Comparison of ENCODE assay signal across 8 cellular contexts in genomic region chr16:3129137-3130131, GRCh38. TPM values are rescaled to one million over a fixed set of nuclear protein-coding genes. Genes with fewer than 3 reads are reported as not detected.
DNase-seq lines count a peak whose midpoint lies in the region; ATAC-seq and TF ChIP-seq lines count a peak whose summit lies in the region.

No MANE protein-coding gene starts in this region.

- H3K9me3 ChIP-seq in ectodermal cell (ENCODE audit: control insufficient read depth, low read length) = no peaks in the 10 kb centered on the region

- H3K79me2 ChIP-seq in mesendoderm (ENCODE audit: control insufficient read depth, insufficient read depth, low read length) = peaks cover 11% of the 10 kb centered on the region

- H2BK120ac ChIP-seq in mesendoderm (ENCODE audit: low read depth, low read length) = no peak overlapping the region

- peak; percentile 39 for ATAC-seq in HG03469 (IDR thresholded peaks at IDR 0.05; ENCODE audit: unreplicated experiment)

- WGBS in ectodermal cell, 2 experiments = 59 to 60% methylated on average over 28 of the region's 28 CpGs
- no CpG with 5 or more reads among the region's 28 CpGs for WGBS in mesendoderm (ENCODE audit: extremely low coverage, insufficient coverage, low lambda C conversion rate)

- H3K4me1 ChIP-seq in ectodermal cell (ENCODE audit: control insufficient read depth, insufficient read depth, low read length) (no peaks in the 10 kb centered on the region), mesendoderm (ENCODE audit: control insufficient read depth, low read depth, low read length) (peaks cover 2% of the 10 kb centered on the region)

- TF ChIP-seq CTCF in GM10266 (IDR thresholded peaks at IDR 0.05; ENCODE audit: control insufficient read depth, insufficient read depth, low read depth, missing control alignments) = peak; percentile 94

- H3K27me3 ChIP-seq in ectodermal cell (ENCODE audit: control insufficient read depth, insufficient read depth, low read length, poor library complexity, severe bottlenecking) = no peaks in the 10 kb centered on the region
- H3K27me3 ChIP-seq in mesendoderm (ENCODE audit: insufficient read depth, low read length, poor library complexity) = no peaks in the 10 kb centered on the region

- H3K23ac ChIP-seq in mesendoderm (ENCODE audit: low read length) = no peak overlapping the region

- H3K56ac ChIP-seq in mesendoderm (ENCODE audit: low read length) = peak overlapping the region; percentile 11

- peak overlapping the region; percentile 5 for H3K4me3 ChIP-seq in ectodermal cell (ENCODE audit: insufficient read depth, low read depth, low read length)
- no peak overlapping the region for H3K4me3 ChIP-seq in mesendoderm (ENCODE audit: low read length)

- no peak overlapping the region for H4K8ac ChIP-seq in mesendoderm (ENCODE audit: low read depth, low read length)

- H3K36me3 ChIP-seq in ectodermal cell (ENCODE audit: control insufficient read depth, insufficient read depth, low read length) (no peaks in the 10 kb centered on the region), mesendoderm (ENCODE audit: control insufficient read depth, insufficient read depth, low read length) (peaks cover 2% of the 10 kb centered on the region)

- H3K4me2 ChIP-seq in mesendoderm (ENCODE audit: low read length) = no peak overlapping the region

- no peak overlapping the region for H4K5ac ChIP-seq in mesendoderm (ENCODE audit: low read length)

- peaks cover 4% of the 10 kb centered on the region for H3K79me1 ChIP-seq in mesendoderm (ENCODE audit: low read length)

- no peak overlapping the region for H3K18ac ChIP-seq in mesendoderm (ENCODE audit: low read length)

- H2BK15ac ChIP-seq in mesendoderm (replicated peaks; ENCODE audit: low read depth) = no peak overlapping the region

- peak overlapping the region; percentile 30 for H3K9ac ChIP-seq in mesendoderm (ENCODE audit: low read length)

- DNase-seq in GM10266 (ENCODE audit: extremely low spot score) (no peak), NCI-H82 (lab: John Stamatoyannopoulos, UW) (peak; percentile 90), mesendoderm (peak; percentile 91), GM19240 (ENCODE audit: insufficient read length, low spot score) (no peak)
- DNase-seq in activated CD4-positive, alpha-beta T cell treated with anti-CD3 and anti-CD28 coated beads, Interleukin-2, amount 50 U/mL, for 48 hours = peak; percentile 68 to 77
- DNase-seq in stimulated activated CD8-positive, alpha-beta memory T cell treated with anti-CD3 and anti-CD28 coated beads, Interleukin-15, amount 100 ng/mL, for 4 hours (ENCODE audit: low read depth in 2 of 2) = peak; percentile 45 to 63

- H3K27ac ChIP-seq in ectodermal cell (ENCODE audit: insufficient read depth, low read depth, low read length, poor library complexity, severe bottlenecking) (peak overlapping the region; percentile 6), mesendoderm (ENCODE audit: low read depth, low read length) (no peak overlapping the region)

- no peak overlapping the region for H2AK5ac ChIP-seq in mesendoderm (ENCODE audit: low read length)

- H2BK5ac ChIP-seq in mesendoderm (ENCODE audit: low read length) = no peak overlapping the region

- no peak overlapping the region for H3K4ac ChIP-seq in mesendoderm (ENCODE audit: low read depth, low read length)

RNA-seq across cellular contexts. Expression of gene ZNF213, which starts 5.4 kb away (rescaled TPM):
- polyA plus RNA-seq in ectodermal cell (2013, experiment 1 of 4) = 9.6 TPM
- 8.5 TPM for polyA plus RNA-seq in ectodermal cell (2013, experiment 2 of 4)
- polyA plus RNA-seq in ectodermal cell (2013, experiment 3 of 4) = 8.9 TPM
- 9.2 TPM for polyA plus RNA-seq in ectodermal cell (2013, experiment 4 of 4)
- polyA plus RNA-seq in mesendoderm (2013, experiment 1 of 2) = 4.3 TPM
- 4.6 TPM for polyA plus RNA-seq in mesendoderm (2013, experiment 2 of 2)

RNA-seq across cellular contexts. Expression of gene ZNF205, which starts 17.0 kb away (rescaled TPM):
- polyA plus RNA-seq in ectodermal cell (2013, experiment 1 of 4) = 19.7 TPM
- 19.5 TPM for polyA plus RNA-seq in ectodermal cell (2013, experiment 2 of 4)
- polyA plus RNA-seq in ectodermal cell (2013, experiment 3 of 4) = 16.9 TPM
- 17.8 TPM for polyA plus RNA-seq in ectodermal cell (2013, experiment 4 of 4)
- 9.9 TPM for polyA plus RNA-seq in mesendoderm (2013, experiment 1 of 2)
- 9.8 TPM for polyA plus RNA-seq in mesendoderm (2013, experiment 2 of 2)

RNA-seq across cellular contexts. Expression of gene ZSCAN10, which starts 30.3 kb away (rescaled TPM):
- polyA plus RNA-seq in ectodermal cell (2013, experiment 1 of 4) = 8.9 TPM
- polyA plus RNA-seq in ectodermal cell (2013, experiment 2 of 4) = 8.2 TPM
- 9.5 TPM for polyA plus RNA-seq in ectodermal cell (2013, experiment 3 of 4)
- polyA plus RNA-seq in ectodermal cell (2013, experiment 4 of 4) = 10.3 TPM
- polyA plus RNA-seq in mesendoderm (2013, experiment 1 of 2) = 102 TPM
- polyA plus RNA-seq in mesendoderm (2013, experiment 2 of 2) = 104 TPM

RNA-seq across cellular contexts. Expression of gene OR1F1, which starts 58.6 kb away (rescaled TPM):
- polyA plus RNA-seq in ectodermal cell (2013, experiment 1 of 4) = not detected
- polyA plus RNA-seq in ectodermal cell (2013, experiment 2 of 4) = not detected
- polyA plus RNA-seq in ectodermal cell (2013, experiment 3 of 4) = not detected
- polyA plus RNA-seq in ectodermal cell (2013, experiment 4 of 4) = not detected
- polyA plus RNA-seq in mesendoderm (2013, experiment 1 of 2) = 0.25 TPM
- 0.11 TPM for polyA plus RNA-seq in mesendoderm (2013, experiment 2 of 2)

Comparison
In these comparisons a context has a peak if more than half of its experiments do, and no peak if none do; other contexts are left out.
1. DNase-seq: peak in NCI-H82 (single experiment), activated CD4-positive, alpha-beta T cell treated with anti-CD3 and anti-CD28 coated beads, Interleukin-2, amount 50 U/mL, for 48 hours (2 of 2), mesendoderm (single experiment) and stimulated activated CD8-positive, alpha-beta memory T cell treated with anti-CD3 and anti-CD28 coated beads, Interleukin-15, amount 100 ng/mL, for 4 hours (2 of 2); none in GM10266 (single experiment) and GM19240 (single experiment).